20 cellular contexts compared by ENCODE assay signal in the genomic region with DNA sequence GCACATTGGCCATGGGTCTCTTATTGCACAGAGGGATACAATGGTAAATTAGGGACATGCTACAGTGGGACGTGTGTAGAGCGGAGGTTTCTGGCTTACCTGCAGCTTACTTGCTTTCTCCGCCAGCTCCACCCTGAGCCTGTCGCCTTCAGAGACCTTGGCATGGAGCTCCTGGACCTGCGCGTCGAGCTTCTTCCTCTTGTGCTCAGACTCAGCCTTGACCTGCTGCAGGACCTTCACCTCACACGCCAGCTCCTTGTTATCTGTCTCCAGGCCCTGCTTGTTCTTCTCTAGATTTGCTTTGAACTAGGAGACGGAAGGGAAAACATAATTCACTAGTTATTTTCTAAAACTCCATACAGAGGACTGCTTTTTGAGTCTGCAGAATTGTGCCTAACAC.
A peak's percentile ranks its signal among the peaks of the same experiment; 100 is the strongest.
DNase-seq lines count a peak whose midpoint lies in the region; ATAC-seq and TF ChIP-seq lines count a peak whose summit lies in the region.
"Had no signal": no experiment of that assay in that cellular context is flagged by ENCODE, and none has a peak within 500 bp of the region (broad histone marks: within the 10 kb centered on the region; RNA-seq: fewer than 3 reads in every experiment).

No MANE protein-coding gene starts in this region.

- intact Hi-C loops in adrenal gland (cut with DNase I), result no loop called here
- intact Hi-C loops in upper lobe of right lung (cut with DNase I), result no loop called here

- H3K4me1 ChIP-seq in adrenal gland (replicated peaks in 1 of 2), result peaks cover 0 to 7% of the 10 kb centered on the region in 2 donors
- no peaks in the 10 kb centered on the region for H3K4me1 ChIP-seq in upper lobe of right lung
- H3K4me1 ChIP-seq: BLaER1 treated with 17β-estradiol and CSF1 and Interleukin-3, amounts not matched to agents 10 nM and 100 nM; Caco-2 had no signal

- H3K4me3 ChIP-seq in adrenal gland (no peak overlapping the region), upper lobe of right lung (no peak overlapping the region)
- H3K4me3 ChIP-seq: BLaER1 treated with 17β-estradiol and CSF1 and Interleukin-3, amounts not matched to agents 10 nM and 100 nM; GM12878 had no signal

- TF ChIP-seq CTCF in adrenal gland (IDR thresholded peaks at IDR 0.05) (no peak), upper lobe of right lung (IDR thresholded peaks at IDR 0.05) (no peak)

- no peak for ATAC-seq in upper lobe of right lung
- no peak for ATAC-seq in activated CD4-positive, CD25-positive, alpha-beta regulatory T cell treated with anti-CD3 and anti-CD28 coated beads, Interleukin-2, amount 50 U/mL, for 24 hours
- ATAC-seq: CD8-positive, alpha-beta T cell; GM12878 had no signal

- H3K36me3 ChIP-seq in adrenal gland (replicated peaks in 1 of 2) (peaks cover 0 to 45% of the 10 kb centered on the region in 2 donors), upper lobe of right lung (peaks cover 40% of the 10 kb centered on the region)

- no peak for TF ChIP-seq POLR2A in adrenal gland (IDR thresholded peaks at IDR 0.05)

- H3K9me3 ChIP-seq in adrenal gland (replicated peaks in 1 of 3), result no peaks in the 10 kb centered on the region
- H3K9me3 ChIP-seq in upper lobe of right lung, result no peaks in the 10 kb centered on the region
- H3K9me3 ChIP-seq: BLaER1 treated with 17β-estradiol and CSF1 and Interleukin-3, amounts not matched to agents 10 nM and 100 nM; Caco-2 had no signal

- DNase-seq in adrenal gland (peak in 4 of 7 donors; percentile 43 to 58 (median 49)), upper lobe of right lung (peak; percentile 26), NCI-H146 treated with DMSO at 0.1 percent for 48 hours (lab: John Stamatoyannopoulos, UW; ENCODE audit: unreplicated experiment) (no peak), SW480 (ENCODE audit: low spot score) (no peak), NCI-H1930 (lab: John Stamatoyannopoulos, UW) (no peak)
- peak; percentile 14 for DNase-seq in stimulated activated CD8-positive, alpha-beta memory T cell treated with anti-CD3 and anti-CD28 coated beads, Interleukin-4, amount 100 ng/mL, for 48 hours
- DNase-seq: 8988T; AML-193; Caco-2; Calu3; CD4-positive, alpha-beta T cell; DMS79; DND-41; EL; GDM1 had no signal

- WGBS in adrenal gland, 4 donors, result 56 to 76% (median 60%) methylated on average over 9 of the region's 9 CpGs

- H3K27me3 ChIP-seq in adrenal gland (no peaks in the 10 kb centered on the region), upper lobe of right lung (no peaks in the 10 kb centered on the region)
- H3K27me3 ChIP-seq: BLaER1 treated with 17β-estradiol and CSF1 and Interleukin-3, amounts not matched to agents 10 nM and 100 nM had no signal

- H3K27ac ChIP-seq in adrenal gland (no peak overlapping the region), upper lobe of right lung (no peak overlapping the region)
- H3K27ac ChIP-seq: BLaER1 treated with 17β-estradiol and CSF1 and Interleukin-3, amounts not matched to agents 10 nM and 100 nM; C4-2B had no signal

Comparison
In these comparisons a context has a peak if more than half of its experiments do, and no peak if none do; other contexts are left out.
1. DNase-seq: peak in adrenal gland (4 of 7), stimulated activated CD8-positive, alpha-beta memory T cell treated with anti-CD3 and anti-CD28 coated beads, Interleukin-4, amount 100 ng/mL, for 48 hours (single experiment) and upper lobe of right lung (single experiment); none in NCI-H146 treated with DMSO at 0.1 percent for 48 hours (single experiment), SW480 (single experiment) and NCI-H1930 (0 of 2).